ENCODE assay signal across 24 cellular contexts in genomic region chr22:23832226-23833016, GRCh38. TPM values are rescaled to one million over a fixed set of nuclear protein-coding genes. Genes with fewer than 3 reads are reported as not detected.
DNase-seq lines count a peak whose midpoint lies in the region; ATAC-seq and TF ChIP-seq lines count a peak whose summit lies in the region.
"Had no signal": no experiment of that assay in that cellular context is flagged by ENCODE, and none has a peak within 500 bp of the region (broad histone marks: within the 10 kb centered on the region; RNA-seq: fewer than 3 reads in every experiment).

No MANE protein-coding gene starts in this region.

- H3K4me1 Mint-ChIP-seq in activated CD8-positive, alpha-beta memory T cell treated with anti-CD3 and anti-CD28 coated beads, Interleukin-2, amount 10 ng/mL, durations not matched to agents 7 days and 5 days, result peaks cover 7% of the 10 kb centered on the region
- H3K4me1 Mint-ChIP-seq in naive B cell, result peaks cover 38 to 55% (median 55%) of the 10 kb centered on the region in 3 donors

- no peak overlapping the region for H3K4me3 ChIP-seq in heart right ventricle
- no peak overlapping the region for H3K4me3 ChIP-seq in tibial nerve
- H3K4me3 ChIP-seq: lung, SJSA1 had no signal

- peak overlapping the region; percentile 73 to 95 (median 90) for H3K27ac ChIP-seq in heart right ventricle
- peak overlapping the region; percentile 7 for H3K27ac ChIP-seq in substantia nigra (ENCODE audit: low read depth, low read length, poor library complexity, severe bottlenecking)
- H3K27ac ChIP-seq in tibial nerve, result no peak overlapping the region
- H3K27ac ChIP-seq: SJSA1 had no signal

- H3K36me3 Mint-ChIP-seq in activated CD8-positive, alpha-beta memory T cell treated with anti-CD3 and anti-CD28 coated beads, Interleukin-2, amount 10 ng/mL, durations not matched to agents 7 days and 5 days, result peaks cover 21% of the 10 kb centered on the region
- peaks cover 13 to 16% of the 10 kb centered on the region in 2 donors for H3K36me3 Mint-ChIP-seq in naive B cell

- no peaks in the 10 kb centered on the region for H3K9me3 Mint-ChIP-seq in activated CD8-positive, alpha-beta memory T cell treated with anti-CD3 and anti-CD28 coated beads, Interleukin-2, amount 10 ng/mL, durations not matched to agents 7 days and 5 days (ENCODE audit: low read depth)
- no peaks in the 10 kb centered on the region for H3K9me3 Mint-ChIP-seq in naive B cell
- H3K9me3 Mint-ChIP-seq: activated naive CD4-positive, alpha-beta T cell treated with anti-CD3 and anti-CD28 coated beads, Interleukin-2, amount 50 U/mL, for 24 hours; activated T-cell treated with anti-CD3 and anti-CD28 coated beads, Interleukin-2, amount 50 U/mL, for 24 hours; naive thymus-derived CD4-positive, alpha-beta T cell; T-helper 2 cell treated with Interferon-gamma antibody and Interleukin-4, amounts not matched to agents 5 μg/mL and 100 μg/mL, for 36 hours had no signal

- no peak for TF ChIP-seq CTCF in heart right ventricle (IDR thresholded peaks at IDR 0.05)
- no peak for TF ChIP-seq CTCF in tibial nerve (IDR thresholded peaks at IDR 0.05)

- no peaks in the 10 kb centered on the region for H3K27me3 ChIP-seq in heart right ventricle
- H3K27me3 ChIP-seq in tibial nerve, result no peaks in the 10 kb centered on the region
- H3K27me3 ChIP-seq: SJSA1 had no signal

- TF ChIP-seq EP300 in tibial nerve (IDR thresholded peaks at IDR 0.05), result no peak

- ATAC-seq in activated CD8-positive, alpha-beta memory T cell treated with anti-CD3 and anti-CD28 coated beads, Interleukin-2, amount 10 ng/mL, durations not matched to agents 7 days and 5 days, result no peak
- ATAC-seq in heart right ventricle (peak in 3 of 8 donors; percentile 2 to 16 (median 12)), naive B cell (ENCODE audit: low read depth in 2 of 2) (no peak), HG02623 (IDR thresholded peaks at IDR 0.05; ENCODE audit: unreplicated experiment) (no peak)
- ATAC-seq: naive thymus-derived CD4-positive, alpha-beta T cell; PC-3 had no signal

- no peak for DNase-seq in activated CD8-positive, alpha-beta memory T cell treated with anti-CD3 and anti-CD28 coated beads, Interleukin-2, amount 10 ng/mL, durations not matched to agents 7 days and 5 days
- DNase-seq in activated CD8-positive, alpha-beta memory T cell treated with anti-CD3 and anti-CD28 coated beads for 24 hours, result no peak
- DNase-seq in heart right ventricle (no peak), naive B cell (no peak), substantia nigra (lab: John Stamatoyannopoulos, UW) (no peak), tibial nerve (ENCODE audit: low spot score in 2 of 2) (no peak), epidermal melanocyte (ENCODE audit: insufficient read length, low spot score) (no peak)
- DNase-seq: 8988T; activated CD4-positive, alpha-beta T cell treated with anti-CD3 and anti-CD28 coated beads, Interleukin-2, amount 50 U/mL, for 48 hours; activated T-cell treated with anti-CD3 and anti-CD28 coated beads, Interleukin-2, amount 50 U/mL, for 24 hours; AML-193; cortex of kidney; DMS79; KBM-7; naive thymus-derived CD4-positive, alpha-beta T cell; NCI-H146; NCI-H82; PC-3 had no signal

- no peak overlapping the region for H3K4me3 Mint-ChIP-seq in activated CD8-positive, alpha-beta memory T cell treated with anti-CD3 and anti-CD28 coated beads, Interleukin-2, amount 10 ng/mL, durations not matched to agents 7 days and 5 days
- H3K4me3 Mint-ChIP-seq in naive B cell, result peak overlapping the region in 1 of 8 donors; percentile 41
- H3K4me3 Mint-ChIP-seq: activated naive CD4-positive, alpha-beta T cell treated with anti-CD3 and anti-CD28 coated beads, Interleukin-2, amount 50 U/mL, for 24 hours; activated T-cell treated with anti-CD3 and anti-CD28 coated beads, Interleukin-2, amount 50 U/mL, for 24 hours; naive thymus-derived CD4-positive, alpha-beta T cell; T-helper 2 cell treated with Interferon-gamma antibody and Interleukin-4, amounts not matched to agents 5 μg/mL and 100 μg/mL, for 36 hours had no signal

- TF ChIP-seq POLR2A in tibial nerve (IDR thresholded peaks at IDR 0.05), result no peak

- H3K36me3 ChIP-seq in heart right ventricle (peaks cover 0 to 86% (median 1%) of the 10 kb centered on the region in 9 donors), tibial nerve (peaks cover 0 to 93% (median 6%) of the 10 kb centered on the region in 3 donors)

- peak overlapping the region; percentile 49 for H3K27ac Mint-ChIP-seq in activated CD8-positive, alpha-beta memory T cell treated with anti-CD3 and anti-CD28 coated beads, Interleukin-2, amount 10 ng/mL, durations not matched to agents 7 days and 5 days
- peak overlapping the region in 4 of 6 donors; percentile 22 to 81 (median 73) for H3K27ac Mint-ChIP-seq in naive B cell
- H3K27ac Mint-ChIP-seq: activated naive CD4-positive, alpha-beta T cell treated with anti-CD3 and anti-CD28 coated beads, Interleukin-2, amount 50 U/mL, for 24 hours; activated T-cell treated with anti-CD3 and anti-CD28 coated beads, Interleukin-2, amount 50 U/mL, for 24 hours; progenitor cell of endocrine pancreas; T-helper 2 cell treated with Interferon-gamma antibody and Interleukin-4, amounts not matched to agents 5 μg/mL and 100 μg/mL, for 36 hours had no signal

- WGBS in heart right ventricle, 2 donors, result 50 to 55% methylated on average over 11 of the region's 11 CpGs
- 76 to 94% methylated on average over 5 to 9 of the region's 11 CpGs for WGBS in tibial nerve, 2 donors

- CTCF ChIA-PET in activated CD8-positive, alpha-beta memory T cell treated with anti-CD3 and anti-CD28 coated beads, Interleukin-2, amount 10 ng/mL, durations not matched to agents 7 days and 5 days (lab: Charles Lee), result interaction anchor here (1.1 kb wide), 2 partner anchors 11 to 17 kb away, joined by 3 to 4 read pairs; no protein-coding TSS in a partner anchor

- intact Hi-C loops in heart right ventricle (cut with DNase I), result loop anchor here in 1 of 10 donors (5.0 kb wide), 1 partner anchor 60 kb away; the partner anchor contains the start of gene MMP11

- H3K9me3 ChIP-seq in heart right ventricle (no peaks in the 10 kb centered on the region), tibial nerve (peaks cover 0 to 4% (median 0%) of the 10 kb centered on the region in 4 donors)
- H3K9me3 ChIP-seq: SJSA1 had no signal

- H3K4me1 ChIP-seq in heart right ventricle (peaks cover 23 to 100% (median 58%) of the 10 kb centered on the region in 9 donors), tibial nerve (peaks cover 0 to 48% (median 6%) of the 10 kb centered on the region in 4 donors)

- H3K27me3 Mint-ChIP-seq in activated CD8-positive, alpha-beta memory T cell treated with anti-CD3 and anti-CD28 coated beads, Interleukin-2, amount 10 ng/mL, durations not matched to agents 7 days and 5 days, result no peaks in the 10 kb centered on the region
- no peaks in the 10 kb centered on the region for H3K27me3 Mint-ChIP-seq in naive B cell
- H3K27me3 Mint-ChIP-seq: activated naive CD4-positive, alpha-beta T cell treated with anti-CD3 and anti-CD28 coated beads, Interleukin-2, amount 50 U/mL, for 24 hours; activated T-cell treated with anti-CD3 and anti-CD28 coated beads, Interleukin-2, amount 50 U/mL, for 24 hours; naive thymus-derived CD4-positive, alpha-beta T cell; progenitor cell of endocrine pancreas had no signal

RNA-seq across cellular contexts. Expression of gene DERL3, which starts 6.4 kb away (rescaled TPM):
- total RNA-seq in activated CD8-positive, alpha-beta memory T cell treated with anti-CD3 and anti-CD28 coated beads, Interleukin-2, amount 10 ng/mL, durations not matched to agents 7 days and 5 days, result 10 to 100 TPM; 14.6 to 18.1 TPM
- total RNA-seq in heart right ventricle (1 to 10 TPM in 9 of 10 donors, under 1 TPM in 1; 0.91 to 5.1 (median 1.7) TPM), tibial nerve (1 to 10 TPM in 1 of 4 donors, under 1 TPM in 1, not detected in 2; 0.60 to 2.3 TPM)
- polyA plus RNA-seq in heart right ventricle (10 to 100 TPM in 1 of 2 donors, 1 to 10 TPM in 1; 2.0 to 14.1 TPM), naive B cell (ENCODE audit: low read depth in 6 of 6) (10 to 100 TPM; 25.2 to 33.9 (median 26.4) TPM)
- total RNA-seq: PC-3, SJSA1 had no signal
- polyA plus RNA-seq: naive thymus-derived CD4-positive, alpha-beta T cell had no signal

RNA-seq across cellular contexts. Expression of gene SLC2A11, which starts 25.3 kb away (rescaled TPM):
- 10 to 100 TPM in 1 of 2 experiments, 1 to 10 TPM in 1; 8.1 to 10.7 TPM for total RNA-seq in activated CD8-positive, alpha-beta memory T cell treated with anti-CD3 and anti-CD28 coated beads, Interleukin-2, amount 10 ng/mL, durations not matched to agents 7 days and 5 days
- total RNA-seq in heart right ventricle (10 to 100 TPM; 16.1 to 30.4 (median 21.2) TPM), tibial nerve (10 to 100 TPM in 3 of 4 donors, 1 to 10 TPM in 1; 6.9 to 28.9 (median 13.4) TPM)
- polyA plus RNA-seq in heart right ventricle (10 to 100 TPM in 1 of 2 donors, 1 to 10 TPM in 1; 8.3 to 42.1 TPM), naive B cell (ENCODE audit: low read depth in 6 of 6) (10 to 100 TPM in 4 of 6 donors, 1 to 10 TPM in 2; 7.0 to 15.9 (median 10.9) TPM)

RNA-seq across cellular contexts. Expression of gene SMARCB1, which starts 45.7 kb away (rescaled TPM):
- total RNA-seq in activated CD8-positive, alpha-beta memory T cell treated with anti-CD3 and anti-CD28 coated beads, Interleukin-2, amount 10 ng/mL, durations not matched to agents 7 days and 5 days, result 100 to 1,000 TPM; 117 to 137 TPM
- total RNA-seq in heart right ventricle (10 to 100 TPM; 28.5 to 73.1 (median 39.8) TPM), tibial nerve (10 to 100 TPM; 31.5 to 53.4 (median 43.8) TPM)
- polyA plus RNA-seq in heart right ventricle (10 to 100 TPM; 26.8 to 70.0 TPM), naive B cell (ENCODE audit: low read depth in 6 of 6) (10 to 100 TPM; 73.0 to 90.9 (median 78.1) TPM)

RNA-seq across cellular contexts. Expression of gene MMP11, which starts 59.8 kb away (rescaled TPM):
- total RNA-seq in activated CD8-positive, alpha-beta memory T cell treated with anti-CD3 and anti-CD28 coated beads, Interleukin-2, amount 10 ng/mL, durations not matched to agents 7 days and 5 days, result 1 to 10 TPM in 1 of 2 experiments, under 1 TPM in 1; 0.91 to 1.0 TPM
- total RNA-seq in heart right ventricle (10 to 100 TPM in 4 of 10 donors, 1 to 10 TPM in 6; 3.5 to 23.4 (median 5.4) TPM), tibial nerve (1 to 10 TPM; 4.5 to 7.3 (median 5.6) TPM)
- polyA plus RNA-seq in heart right ventricle (10 to 100 TPM in 1 of 2 donors, 1 to 10 TPM in 1; 9.9 to 12.8 TPM), naive B cell (ENCODE audit: low read depth in 6 of 6) (10 to 100 TPM; 10.2 to 18.9 (median 14.2) TPM)

Comparison
In these comparisons a context has a peak if more than half of its experiments do, and no peak if none do; other contexts are left out.
1. H3K27ac ChIP-seq: peak in heart right ventricle (10 of 10) and substantia nigra (single experiment); none in tibial nerve (0 of 4).